In genomic region chr16:4402439-4403132, GRCh38 we compare ENCODE assay signal across 8 cellular contexts. TPM values are rescaled to one million over a fixed set of nuclear protein-coding genes. Genes with fewer than 3 reads are reported as not detected.
A peak's percentile ranks its signal among the peaks of the same experiment; 100 is the strongest.
DNase-seq lines count a peak whose midpoint lies in the region; ATAC-seq and TF ChIP-seq lines count a peak whose summit lies in the region.

No MANE protein-coding gene starts in this region.

- WGBS in prostate gland = 18% methylated on average over 29 of the region's 29 CpGs

- H3K4me3 Mint-ChIP-seq in activated naive CD8-positive, alpha-beta T cell treated with anti-CD3 and anti-CD28 coated beads for 36 hours = no peak overlapping the region

- peak; percentile 87 for TF ChIP-seq CTCF in GM12875 (IDR thresholded peaks at IDR 0.05; ENCODE audit: borderline replicate concordance, insufficient read depth, low read depth, low read length)
- peak; percentile 85 to 97 (median 95) for TF ChIP-seq CTCF in prostate gland (IDR thresholded peaks at IDR 0.05)

- H3K36me3 Mint-ChIP-seq in activated naive CD8-positive, alpha-beta T cell treated with anti-CD3 and anti-CD28 coated beads for 36 hours = peaks cover 10% of the 10 kb centered on the region

- intact Hi-C loops in cardiac septum (cut with DNase I) (loop anchor here (2.0 to 5.0 kb wide), 2 partner anchors 114 to 200 kb away; no protein-coding TSS in a partner anchor), prostate gland (cut with DNase I) (loop anchor here (1.0 to 10.0 kb wide), 2 partner anchors 43 to 118 kb away; no protein-coding TSS in a partner anchor)

- ATAC-seq in GM21786 (IDR thresholded peaks at IDR 0.05; ENCODE audit: unreplicated experiment) (no peak), HG03460 (IDR thresholded peaks at IDR 0.05; ENCODE audit: unreplicated experiment) (no peak)

- no peaks in the 10 kb centered on the region for H3K4me1 Mint-ChIP-seq in activated naive CD8-positive, alpha-beta T cell treated with anti-CD3 and anti-CD28 coated beads for 36 hours

- DNase-seq in MV-4-11 (lab: John Stamatoyannopoulos, UW) (peak; percentile 53), T follicular helper cell (ENCODE audit: low read depth) (peak; percentile 49), cardiac septum (ENCODE audit: low spot score) (peak; percentile 93), prostate gland (ENCODE audit: low spot score) (peak; percentile 74)
- peak; percentile 74 for DNase-seq in activated naive CD8-positive, alpha-beta T cell treated with anti-CD3 and anti-CD28 coated beads for 36 hours

- H3K36me3 ChIP-seq in prostate gland = peaks cover 0 to 5% of the 10 kb centered on the region in 2 donors

- H3K27ac ChIP-seq in prostate gland = no peak overlapping the region

- no peak for TF ChIP-seq POLR2A in prostate gland (IDR thresholded peaks at IDR 0.05)

- H3K4me3 ChIP-seq in GM12875 (ENCODE audit: low read depth, low read length) (no peak overlapping the region), prostate gland (no peak overlapping the region)

- no peaks in the 10 kb centered on the region for H3K27me3 Mint-ChIP-seq in activated naive CD8-positive, alpha-beta T cell treated with anti-CD3 and anti-CD28 coated beads for 36 hours

- H3K4me1 ChIP-seq in prostate gland (replicated peaks) = no peaks in the 10 kb centered on the region

- no peaks in the 10 kb centered on the region for H3K9me3 Mint-ChIP-seq in activated naive CD8-positive, alpha-beta T cell treated with anti-CD3 and anti-CD28 coated beads for 36 hours

- no peak overlapping the region for H3K27ac Mint-ChIP-seq in activated naive CD8-positive, alpha-beta T cell treated with anti-CD3 and anti-CD28 coated beads for 36 hours

- H3K9me3 ChIP-seq in prostate gland = no peaks in the 10 kb centered on the region

- H3K27me3 ChIP-seq in prostate gland (replicated peaks; ENCODE audit: insufficient read depth) = no peaks in the 10 kb centered on the region

RNA-seq across cellular contexts. Expression of gene CORO7, which starts 13.8 kb away (rescaled TPM):
- total RNA-seq in activated naive CD8-positive, alpha-beta T cell treated with anti-CD3 and anti-CD28 coated beads for 36 hours = 10 to 100 TPM; 66.2 to 73.1 TPM
- total RNA-seq in cardiac septum = 11.9 TPM
- total RNA-seq in prostate gland = 100 to 1,000 TPM in 1 of 2 donors, 10 to 100 TPM in 1; 24.1 to 122 TPM

RNA-seq across cellular contexts. Expression of gene DNAJA3, which starts 23.1 kb away (rescaled TPM):
- total RNA-seq in activated naive CD8-positive, alpha-beta T cell treated with anti-CD3 and anti-CD28 coated beads for 36 hours = 100 to 1,000 TPM; 103 to 107 TPM
- total RNA-seq in cardiac septum = 50.7 TPM
- 10 to 100 TPM; 47.6 to 60.0 TPM for total RNA-seq in prostate gland

RNA-seq across cellular contexts. Expression of gene VASN, which starts 30.9 kb away (rescaled TPM):
- under 1 TPM in 1 of 2 experiments, not detected in 1; 0.08 TPM for total RNA-seq in activated naive CD8-positive, alpha-beta T cell treated with anti-CD3 and anti-CD28 coated beads for 36 hours
- total RNA-seq in cardiac septum (6.3 TPM), prostate gland (10 to 100 TPM; 13.1 to 97.4 TPM)

RNA-seq across cellular contexts. Expression of gene PAM16, which starts 51.5 kb away (rescaled TPM):
- total RNA-seq in activated naive CD8-positive, alpha-beta T cell treated with anti-CD3 and anti-CD28 coated beads for 36 hours = 10 to 100 TPM; 73.0 to 73.9 TPM
- total RNA-seq in cardiac septum (43.3 TPM), prostate gland (100 to 1,000 TPM in 1 of 2 donors, 10 to 100 TPM in 1; 28.6 to 100 TPM)
